In the genomic region with DNA sequence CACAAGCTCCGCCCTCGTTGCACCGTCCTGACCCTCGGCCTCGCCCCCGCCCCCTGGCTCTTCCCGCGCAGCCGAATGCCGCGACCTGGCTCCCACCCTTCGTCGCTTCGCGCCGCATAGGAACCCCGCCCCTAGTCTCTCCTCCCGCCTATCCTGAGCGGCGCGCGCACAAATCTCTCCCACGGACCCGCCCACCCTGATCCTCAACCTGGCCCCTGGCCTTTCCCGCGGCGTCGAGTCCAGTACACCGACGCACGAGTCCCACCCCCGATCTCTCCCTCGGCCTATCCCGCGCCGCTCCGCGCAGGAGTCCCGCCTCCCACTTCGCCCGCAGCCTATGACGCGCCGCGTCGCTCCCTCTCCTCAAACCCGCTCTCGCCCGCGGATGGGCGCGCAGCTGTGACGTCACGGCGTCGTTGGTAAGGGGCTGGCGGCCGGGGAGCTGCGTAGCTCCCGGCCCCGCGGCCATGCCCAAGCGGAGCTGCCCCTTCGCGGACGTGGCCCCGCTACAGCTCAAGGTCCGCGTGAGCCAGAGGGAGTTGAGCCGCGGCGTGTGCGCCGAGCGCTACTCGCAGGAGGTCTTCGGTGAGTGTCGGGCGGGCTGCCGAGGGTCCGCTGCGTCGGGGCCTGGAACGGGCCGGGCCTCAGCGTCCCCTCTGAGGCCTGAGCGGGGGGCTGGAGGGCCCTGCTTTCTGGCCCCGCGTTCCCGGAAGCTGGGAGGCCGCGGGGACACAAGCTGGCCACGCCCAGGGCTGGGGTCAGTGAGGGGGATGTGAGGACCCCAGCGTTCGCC, we compare ENCODE assay signal across 1 cellular context.
TF ChIP-seq lines count a peak whose summit lies in the region.

A gene with protein sequence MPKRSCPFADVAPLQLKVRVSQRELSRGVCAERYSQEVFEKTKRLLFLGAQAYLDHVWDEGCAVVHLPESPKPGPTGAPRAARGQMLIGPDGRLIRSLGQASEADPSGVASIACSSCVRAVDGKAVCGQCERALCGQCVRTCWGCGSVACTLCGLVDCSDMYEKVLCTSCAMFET (plus strand): TSS at position 413 of the 793 bp plus-strand sequence. CDS start 55 bp downstream, at position 468.

TF ChIP-seq in K562, 482 proteins besides CTCF, POLR2A, EP300 and RAD21 (continued from another document and continues in another):
- no peak for TF ChIP-seq CHAMP1 (IDR thresholded peaks at IDR 0.05)
- peak; percentile 98 for TF ChIP-seq CREM (IDR thresholded peaks at IDR 0.05; ENCODE audit: low read depth)
- TF ChIP-seq SIN3B (IDR thresholded peaks at IDR 0.05; ENCODE audit: low read depth): peak; percentile 90
- TF ChIP-seq, protein P1, sequence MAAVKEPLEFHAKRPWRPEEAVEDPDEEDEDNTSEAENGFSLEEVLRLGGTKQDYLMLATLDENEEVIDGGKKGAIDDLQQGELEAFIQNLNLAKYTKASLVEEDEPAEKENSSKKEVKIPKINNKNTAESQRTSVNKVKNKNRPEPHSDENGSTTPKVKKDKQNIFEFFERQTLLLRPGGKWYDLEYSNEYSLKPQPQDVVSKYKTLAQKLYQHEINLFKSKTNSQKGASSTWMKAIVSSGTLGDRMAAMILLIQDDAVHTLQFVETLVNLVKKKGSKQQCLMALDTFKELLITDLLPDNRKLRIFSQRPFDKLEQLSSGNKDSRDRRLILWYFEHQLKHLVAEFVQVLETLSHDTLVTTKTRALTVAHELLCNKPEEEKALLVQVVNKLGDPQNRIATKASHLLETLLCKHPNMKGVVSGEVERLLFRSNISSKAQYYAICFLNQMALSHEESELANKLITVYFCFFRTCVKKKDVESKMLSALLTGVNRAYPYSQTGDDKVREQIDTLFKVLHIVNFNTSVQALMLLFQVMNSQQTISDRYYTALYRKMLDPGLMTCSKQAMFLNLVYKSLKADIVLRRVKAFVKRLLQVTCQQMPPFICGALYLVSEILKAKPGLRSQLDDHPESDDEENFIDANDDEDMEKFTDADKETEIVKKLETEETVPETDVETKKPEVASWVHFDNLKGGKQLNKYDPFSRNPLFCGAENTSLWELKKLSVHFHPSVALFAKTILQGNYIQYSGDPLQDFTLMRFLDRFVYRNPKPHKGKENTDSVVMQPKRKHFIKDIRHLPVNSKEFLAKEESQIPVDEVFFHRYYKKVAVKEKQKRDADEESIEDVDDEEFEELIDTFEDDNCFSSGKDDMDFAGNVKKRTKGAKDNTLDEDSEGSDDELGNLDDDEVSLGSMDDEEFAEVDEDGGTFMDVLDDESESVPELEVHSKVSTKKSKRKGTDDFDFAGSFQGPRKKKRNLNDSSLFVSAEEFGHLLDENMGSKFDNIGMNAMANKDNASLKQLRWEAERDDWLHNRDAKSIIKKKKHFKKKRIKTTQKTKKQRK (IDR thresholded peaks at IDR 0.05; ENCODE audit: borderline replicate concordance, low read depth, low read length): peak; percentile 72; the same call in 1 of the 2 replicates
- no peak for TF ChIP-seq LCOR (CRISPR knock-in tag; IDR thresholded peaks at IDR 0.05)
- no peak for TF ChIP-seq SMARCB1 (IDR thresholded peaks at IDR 0.05; ENCODE audit: insufficient read length, low read depth)
- TF ChIP-seq ESRRA (IDR thresholded peaks at IDR 0.05; ENCODE audit: borderline replicate concordance, low read depth): peak; percentile 39; the same call in 1 of the 2 replicates
- TF ChIP-seq ZNF766 (CRISPR knock-in tag; conservative IDR thresholded peaks at IDR 0.05): no peak
- peak; percentile 43 for TF ChIP-seq CTBP1 (IDR thresholded peaks at IDR 0.05; ENCODE audit: borderline replicate concordance)
- peak; percentile 63; the same call in 1 of the 2 replicates for TF ChIP-seq CREB3L1 (IDR thresholded peaks at IDR 0.05; ENCODE audit: borderline replicate concordance, low read depth)
- TF ChIP-seq PCBP2 (IDR thresholded peaks at IDR 0.05; ENCODE audit: low read depth, low read length, poor library complexity, severe bottlenecking): no peak
- TF ChIP-seq CBFB (CRISPR knock-in tag; IDR thresholded peaks at IDR 0.05): no peak
- TF ChIP-seq, protein P2, sequence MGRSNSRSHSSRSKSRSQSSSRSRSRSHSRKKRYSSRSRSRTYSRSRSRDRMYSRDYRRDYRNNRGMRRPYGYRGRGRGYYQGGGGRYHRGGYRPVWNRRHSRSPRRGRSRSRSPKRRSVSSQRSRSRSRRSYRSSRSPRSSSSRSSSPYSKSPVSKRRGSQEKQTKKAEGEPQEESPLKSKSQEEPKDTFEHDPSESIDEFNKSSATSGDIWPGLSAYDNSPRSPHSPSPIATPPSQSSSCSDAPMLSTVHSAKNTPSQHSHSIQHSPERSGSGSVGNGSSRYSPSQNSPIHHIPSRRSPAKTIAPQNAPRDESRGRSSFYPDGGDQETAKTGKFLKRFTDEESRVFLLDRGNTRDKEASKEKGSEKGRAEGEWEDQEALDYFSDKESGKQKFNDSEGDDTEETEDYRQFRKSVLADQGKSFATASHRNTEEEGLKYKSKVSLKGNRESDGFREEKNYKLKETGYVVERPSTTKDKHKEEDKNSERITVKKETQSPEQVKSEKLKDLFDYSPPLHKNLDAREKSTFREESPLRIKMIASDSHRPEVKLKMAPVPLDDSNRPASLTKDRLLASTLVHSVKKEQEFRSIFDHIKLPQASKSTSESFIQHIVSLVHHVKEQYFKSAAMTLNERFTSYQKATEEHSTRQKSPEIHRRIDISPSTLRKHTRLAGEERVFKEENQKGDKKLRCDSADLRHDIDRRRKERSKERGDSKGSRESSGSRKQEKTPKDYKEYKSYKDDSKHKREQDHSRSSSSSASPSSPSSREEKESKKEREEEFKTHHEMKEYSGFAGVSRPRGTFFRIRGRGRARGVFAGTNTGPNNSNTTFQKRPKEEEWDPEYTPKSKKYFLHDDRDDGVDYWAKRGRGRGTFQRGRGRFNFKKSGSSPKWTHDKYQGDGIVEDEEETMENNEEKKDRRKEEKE (IDR thresholded peaks at IDR 0.05; ENCODE audit: borderline replicate concordance in 1 of 2, control insufficient read depth in 1 of 2, low read depth in 2 of 2, low read length in 1 of 2): no peak
- TF ChIP-seq MTA1 (IDR thresholded peaks at IDR 0.05; ENCODE audit: borderline replicate concordance): peak; percentile 97
- TF ChIP-seq ZNF347 (CRISPR knock-in tag; IDR thresholded peaks at IDR 0.05; ENCODE audit: low read depth): no peak
- TF ChIP-seq RBM39 (optimal IDR thresholded peaks at IDR 0.05; ENCODE audit: low read depth, low read length): no peak
- no peak for TF ChIP-seq IRF2 (CRISPR knock-in tag; IDR thresholded peaks at IDR 0.05)
- TF ChIP-seq TFAM (CRISPR knock-in tag; conservative IDR thresholded peaks at IDR 0.05): no peak
- no peak for TF ChIP-seq RHOXF2B (CRISPR knock-in tag; conservative IDR thresholded peaks at IDR 0.05)
- no peak for TF ChIP-seq ZZZ3 (IDR thresholded peaks at IDR 0.05)
- TF ChIP-seq GABPB1 (CRISPR knock-in tag; IDR thresholded peaks at IDR 0.05): peak; percentile 33; the same call in 1 of the 2 replicates
- TF ChIP-seq MAZ (CRISPR knock-in tag; conservative IDR thresholded peaks at IDR 0.05 in 1 of 2, IDR thresholded peaks at IDR 0.05 in 1 of 2): peak in 1 of 2 experiments; percentile 85; a peak in 2 of 4 replicates
- no peak for TF ChIP-seq GATAD2A (IDR thresholded peaks at IDR 0.05)
- no peak for TF ChIP-seq ZNF780A (CRISPR knock-in tag; IDR thresholded peaks at IDR 0.05)
- no peak for TF ChIP-seq RBM15 (IDR thresholded peaks at IDR 0.05; ENCODE audit: insufficient read depth, low read length)
- TF ChIP-seq, protein P3, sequence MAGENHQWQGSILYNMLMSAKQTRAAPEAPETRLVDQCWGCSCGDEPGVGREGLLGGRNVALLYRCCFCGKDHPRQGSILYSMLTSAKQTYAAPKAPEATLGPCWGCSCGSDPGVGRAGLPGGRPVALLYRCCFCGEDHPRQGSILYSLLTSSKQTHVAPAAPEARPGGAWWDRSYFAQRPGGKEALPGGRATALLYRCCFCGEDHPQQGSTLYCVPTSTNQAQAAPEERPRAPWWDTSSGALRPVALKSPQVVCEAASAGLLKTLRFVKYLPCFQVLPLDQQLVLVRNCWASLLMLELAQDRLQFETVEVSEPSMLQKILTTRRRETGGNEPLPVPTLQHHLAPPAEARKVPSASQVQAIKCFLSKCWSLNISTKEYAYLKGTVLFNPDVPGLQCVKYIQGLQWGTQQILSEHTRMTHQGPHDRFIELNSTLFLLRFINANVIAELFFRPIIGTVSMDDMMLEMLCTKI (IDR thresholded peaks at IDR 0.05; ENCODE audit: partially characterized antibody): no peak
- TF ChIP-seq ZNF668 (CRISPR knock-in tag; IDR thresholded peaks at IDR 0.05): no peak
- TF ChIP-seq HDAC8 (tag; IDR thresholded peaks at IDR 0.05): no peak
- peak; percentile 60; the same call in 1 of the 2 replicates for TF ChIP-seq RFX5 (IDR thresholded peaks at IDR 0.05; ENCODE audit: low read depth, low read length)
- no peak for TF ChIP-seq NFXL1 (CRISPR knock-in tag; IDR thresholded peaks at IDR 0.05)
- TF ChIP-seq TAF1 (IDR thresholded peaks at IDR 0.05; ENCODE audit: control insufficient read depth, extremely low read depth, insufficient read depth, low read length, severe bottlenecking): peak; percentile 34
- peak; percentile 75 for TF ChIP-seq ZFX (CRISPR knock-in tag; IDR thresholded peaks at IDR 0.05)
- TF ChIP-seq HNRNPL (IDR thresholded peaks at IDR 0.05; ENCODE audit: low read depth, low read length): peak; percentile 72; the same call in 1 of the 2 replicates
- TF ChIP-seq U2AF1 (optimal IDR thresholded peaks at IDR 0.05; ENCODE audit: low read depth, low read length): peak; percentile 39
- TF ChIP-seq KDM1A (IDR thresholded peaks at IDR 0.05): no peak
- peak in 1 of 2 experiments; percentile 66; a peak in 1 of 4 replicates for TF ChIP-seq NONO (IDR thresholded peaks at IDR 0.05; ENCODE audit: low read depth in 2 of 2, low read length in 1 of 2)
- no peak for TF ChIP-seq ILF3 (IDR thresholded peaks at IDR 0.05; ENCODE audit: borderline replicate concordance)
- peak in 1 of 2 experiments; percentile 87; a peak in 2 of 4 replicates for TF ChIP-seq MLLT1 (IDR thresholded peaks at IDR 0.05)
- TF ChIP-seq ZNF277 (CRISPR knock-in tag; IDR thresholded peaks at IDR 0.05; ENCODE audit: borderline replicate concordance): no peak
- TF ChIP-seq MCM5 (IDR thresholded peaks at IDR 0.05; ENCODE audit: low read depth): no peak
- peak; percentile 92 for TF ChIP-seq MBD2 (IDR thresholded peaks at IDR 0.05; ENCODE audit: borderline replicate concordance, low read depth)
- peak; percentile 64 for TF ChIP-seq SUPT5H (IDR thresholded peaks at IDR 0.05)
- peak; percentile 98 for TF ChIP-seq RBM25 (IDR thresholded peaks at IDR 0.05; ENCODE audit: low read depth, low read length, severe bottlenecking)
- TF ChIP-seq, protein P4, sequence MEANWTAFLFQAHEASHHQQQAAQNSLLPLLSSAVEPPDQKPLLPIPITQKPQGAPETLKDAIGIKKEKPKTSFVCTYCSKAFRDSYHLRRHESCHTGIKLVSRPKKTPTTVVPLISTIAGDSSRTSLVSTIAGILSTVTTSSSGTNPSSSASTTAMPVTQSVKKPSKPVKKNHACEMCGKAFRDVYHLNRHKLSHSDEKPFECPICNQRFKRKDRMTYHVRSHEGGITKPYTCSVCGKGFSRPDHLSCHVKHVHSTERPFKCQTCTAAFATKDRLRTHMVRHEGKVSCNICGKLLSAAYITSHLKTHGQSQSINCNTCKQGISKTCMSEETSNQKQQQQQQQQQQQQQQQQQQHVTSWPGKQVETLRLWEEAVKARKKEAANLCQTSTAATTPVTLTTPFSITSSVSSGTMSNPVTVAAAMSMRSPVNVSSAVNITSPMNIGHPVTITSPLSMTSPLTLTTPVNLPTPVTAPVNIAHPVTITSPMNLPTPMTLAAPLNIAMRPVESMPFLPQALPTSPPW (CRISPR knock-in tag; IDR thresholded peaks at IDR 0.05): peak; percentile 63
- no peak for TF ChIP-seq SMARCE1 (IDR thresholded peaks at IDR 0.05)
